ENCODE assay signal across 21 cellular contexts in genomic region chr12:131985145-131985875, GRCh38. TPM values are rescaled to one million over a fixed set of nuclear protein-coding genes. Genes with fewer than 3 reads are reported as not detected.
DNase-seq lines count a peak whose midpoint lies in the region; ATAC-seq, FAIRE-seq and TF ChIP-seq lines count a peak whose summit lies in the region.
"Had no signal": no experiment of that assay in that cellular context is flagged by ENCODE, and none has a peak within 500 bp of the region (broad histone marks: within the 10 kb centered on the region; RNA-seq: fewer than 3 reads in every experiment).

No MANE protein-coding gene starts in this region.

- POLR2A ChIA-PET in H1 (lab: Charles Lee; ENCODE audit: partially characterized antibody), result interaction anchor here (0.9 kb wide), 1 partner anchor 58 kb away, joined by 3 read pairs; no protein-coding TSS in a partner anchor

- CTCF ChIA-PET in activated CD8-positive, alpha-beta memory T cell treated with anti-CD3 and anti-CD28 coated beads, Interleukin-2, amount 10 ng/mL, durations not matched to agents 7 days and 5 days (lab: Charles Lee), result no interaction called here
- CTCF ChIA-PET in H1 (lab: Charles Lee; ENCODE audit: partially characterized antibody), result no interaction called here

- H3K23ac ChIP-seq in H1 (ENCODE audit: insufficient read length), result no peak overlapping the region

- H3K4me1 ChIP-seq in H1 (replicated peaks in 1 of 4; ENCODE audit: control insufficient read depth in 3 of 4, insufficient read depth in 4 of 4, low read length in 3 of 4) (peaks cover 4 to 15% (median 13%) of the 10 kb centered on the region in 4 experiments), lower lobe of right lung (no peaks in the 10 kb centered on the region), upper lobe of right lung (no peaks in the 10 kb centered on the region)
- H3K4me1 ChIP-seq: transverse colon had no signal

- H3K9me3 ChIP-seq in H1 (ENCODE audit: insufficient read depth in 2 of 2, low read depth in 1 of 2, low read length in 1 of 2), result no peaks in the 10 kb centered on the region
- no peaks in the 10 kb centered on the region for H3K9me3 ChIP-seq in lower lobe of right lung
- no peaks in the 10 kb centered on the region for H3K9me3 ChIP-seq in upper lobe of right lung
- H3K9me3 ChIP-seq: transverse colon had no signal

- 94% methylated on average over 27 of the region's 27 CpGs; no CpG with 5 or more reads in 1 of the 2 experiments for WGBS in H1 (ENCODE audit: extremely low coverage in 1 of 2, insufficient coverage in 1 of 2, insufficient read length in 1 of 2, insufficient replicate concordance in 2 of 2, low coverage in 1 of 2, low lambda C conversion rate in 2 of 2, missing lambda C conversion rate in 1 of 2), 2 experiments

- H2BK120ac ChIP-seq in H1 (replicated peaks; ENCODE audit: low read depth, low read length), result no peak overlapping the region

- H3K27ac ChIP-seq in H1 (ENCODE audit: low read depth, low read length), result no peak overlapping the region
- H3K27ac ChIP-seq in lower lobe of right lung, result peak overlapping the region; percentile 44
- peak overlapping the region; percentile 58 for H3K27ac ChIP-seq in upper lobe of right lung
- H3K27ac ChIP-seq: 22Rv1, coronary artery, transverse colon had no signal

- H2AFZ ChIP-seq in H1 (ENCODE audit: low read length), result no peak overlapping the region

- peaks cover 23% of the 10 kb centered on the region for H3K36me3 Mint-ChIP-seq in activated CD8-positive, alpha-beta memory T cell treated with anti-CD3 and anti-CD28 coated beads, Interleukin-2, amount 10 ng/mL, durations not matched to agents 7 days and 5 days

- no peaks in the 10 kb centered on the region for H3K79me1 ChIP-seq in H1 (ENCODE audit: low read depth, low read length)

- FAIRE-seq in H1 (lab: Jason Lieb, UNC), result no peak

- no peaks in the 10 kb centered on the region for H3K9me3 Mint-ChIP-seq in activated CD8-positive, alpha-beta memory T cell treated with anti-CD3 and anti-CD28 coated beads, Interleukin-2, amount 10 ng/mL, durations not matched to agents 7 days and 5 days (ENCODE audit: low read depth)

- no peak overlapping the region for H4K91ac ChIP-seq in H1 (replicated peaks; ENCODE audit: insufficient read length, low read length)

- no peak for TF ChIP-seq EP300 in H1 (IDR thresholded peaks at IDR 0.05; ENCODE audit: borderline replicate concordance in 1 of 2, low read depth in 2 of 2, low read length in 2 of 2)

- H3K4me3 ChIP-seq in H1 (ENCODE audit: extremely low read depth in 1 of 4, insufficient read depth in 2 of 4, low read depth in 3 of 4, low read length in 4 of 4), result no peak overlapping the region
- H3K4me3 ChIP-seq in lower lobe of right lung, result peak overlapping the region; percentile 14
- H3K4me3 ChIP-seq in upper lobe of right lung, result peak overlapping the region; percentile 25
- H3K4me3 ChIP-seq: coronary artery, transverse colon had no signal

- H2AK5ac ChIP-seq in H1 (ENCODE audit: low read depth, low read length), result no peak overlapping the region

- DNase-seq in activated CD8-positive, alpha-beta memory T cell treated with anti-CD3 and anti-CD28 coated beads, Interleukin-2, amount 10 ng/mL, durations not matched to agents 7 days and 5 days, result no peak
- DNase-seq in activated CD8-positive, alpha-beta memory T cell treated with anti-CD3 and anti-CD28 coated beads, Interleukin-2, amount 50 U/mL, for 4 hours, result no peak
- DNase-seq in H1 (ENCODE audit: low read depth in 1 of 2, low spot score in 2 of 2) (peak in 1 of 2 experiments; percentile 38), lower lobe of right lung (peak; percentile 86), upper lobe of right lung (peak; percentile 85), NCI-H146 treated with DMSO at 0.1 percent for 48 hours (lab: John Stamatoyannopoulos, UW; ENCODE audit: unreplicated experiment) (no peak)
- DNase-seq in activated CD4-positive, alpha-beta T cell treated with anti-CD3 and anti-CD28 coated beads, Interleukin-2, amount 50 U/mL, for 1 hour, result no peak
- DNase-seq: activated CD4-positive, alpha-beta T cell treated with anti-CD3 and anti-CD28 coated beads for 1 hour; activated naive CD4-positive, alpha-beta T cell; DMS153; foreskin melanocyte; NCI-H1417 treated with DMSO at 0.1 percent for 48 hours; NCI-H2227 treated with DMSO at 0.1 percent for 48 hours; NK-92 treated with Interleukin-12 subunit alpha and Interleukin-12 subunit beta, amount 100 ng/mL, for 24 hours; SHP77 treated with DMSO at 0.1 percent for 48 hours; T-helper 9 cell; transverse colon had no signal

- no peaks in the 10 kb centered on the region for H3K27me3 Mint-ChIP-seq in activated CD8-positive, alpha-beta memory T cell treated with anti-CD3 and anti-CD28 coated beads, Interleukin-2, amount 10 ng/mL, durations not matched to agents 7 days and 5 days

- H3K36me3 ChIP-seq in H1 (ENCODE audit: control insufficient read depth in 2 of 4, insufficient read depth in 4 of 4, low read length in 3 of 4) (peaks cover 4 to 51% (median 15%) of the 10 kb centered on the region in 4 experiments; a peak in 5 of 8 replicates), lower lobe of right lung (peaks cover 100% of the 10 kb centered on the region), upper lobe of right lung (peaks cover 92% of the 10 kb centered on the region)

- H3K4me1 Mint-ChIP-seq in activated CD8-positive, alpha-beta memory T cell treated with anti-CD3 and anti-CD28 coated beads, Interleukin-2, amount 10 ng/mL, durations not matched to agents 7 days and 5 days, result peaks cover 5% of the 10 kb centered on the region

- no peak for TF ChIP-seq CTCF in H1 (IDR thresholded peaks at IDR 0.05; ENCODE audit: control extremely low read depth in 1 of 3, insufficient read depth in 1 of 3, low read depth in 1 of 3, low read length in 3 of 3)
- TF ChIP-seq CTCF in lower lobe of right lung (IDR thresholded peaks at IDR 0.05), result no peak
- TF ChIP-seq CTCF in upper lobe of right lung (IDR thresholded peaks at IDR 0.05), result peak; percentile 5

- H4K8ac ChIP-seq in H1 (ENCODE audit: extremely low read depth, insufficient read depth, low read length), result no peak overlapping the region

- H3K27me3 ChIP-seq in H1 (replicated peaks in 1 of 4; ENCODE audit: control insufficient read depth in 3 of 4, extremely low read depth in 1 of 4, insufficient read depth in 3 of 4, low read length in 3 of 4) (no peaks in the 10 kb centered on the region), lower lobe of right lung (ENCODE audit: low read depth) (no peaks in the 10 kb centered on the region), upper lobe of right lung (no peaks in the 10 kb centered on the region)
- H3K27me3 ChIP-seq: transverse colon had no signal

- H2BK20ac ChIP-seq in H1 (ENCODE audit: low read length), result no peak overlapping the region

- TF ChIP-seq POLR2A in H1 (IDR thresholded peaks at IDR 0.05; ENCODE audit: control extremely low read depth in 1 of 2, low read depth in 2 of 2, low read length in 2 of 2), result no peak

- H3K79me2 ChIP-seq in H1 (ENCODE audit: control insufficient read depth in 1 of 2, insufficient read depth in 2 of 2, low read length in 2 of 2), result no peaks in the 10 kb centered on the region

- intact Hi-C loops in lower lobe of right lung (cut with DNase I) (no loop called here), upper lobe of right lung (cut with DNase I) (no loop called here)

- no peak for TF ChIP-seq RAD21 in H1 (IDR thresholded peaks at IDR 0.05 in 1 of 2, conservative IDR thresholded peaks at IDR 0.05 in 1 of 2; ENCODE audit: low read depth in 2 of 2, low read length in 2 of 2)

- H2BK15ac ChIP-seq in H1 (ENCODE audit: low read length), result no peak overlapping the region

- H3K18ac ChIP-seq in H1 (ENCODE audit: extremely low read depth, low read length), result no peak overlapping the region

- H3K4ac ChIP-seq in H1 (replicated peaks; ENCODE audit: insufficient read length, low read depth, low read length), result no peak overlapping the region

- no peak overlapping the region for H3K14ac ChIP-seq in H1 (ENCODE audit: insufficient read length)

- H3K27ac Mint-ChIP-seq in activated CD8-positive, alpha-beta memory T cell treated with anti-CD3 and anti-CD28 coated beads, Interleukin-2, amount 10 ng/mL, durations not matched to agents 7 days and 5 days, result peak overlapping the region; percentile 56

- no peak overlapping the region for H3K9ac ChIP-seq in H1 (replicated peaks in 1 of 4; ENCODE audit: extremely low read depth in 1 of 4, low read depth in 3 of 4, low read length in 3 of 4)

- H3K4me3 Mint-ChIP-seq in activated CD8-positive, alpha-beta memory T cell treated with anti-CD3 and anti-CD28 coated beads, Interleukin-2, amount 10 ng/mL, durations not matched to agents 7 days and 5 days, result no peak overlapping the region

- H3K56ac ChIP-seq in H1 (replicated peaks; ENCODE audit: insufficient read length, low read depth, low read length), result no peak overlapping the region

- no peak overlapping the region for H4K5ac ChIP-seq in H1 (ENCODE audit: insufficient read length, low read depth, low read length)

- no peaks in the 10 kb centered on the region for H4K20me1 ChIP-seq in H1 (replicated peaks in 1 of 2; ENCODE audit: control insufficient read depth in 1 of 2, insufficient read depth in 2 of 2, low read length in 2 of 2)

- no peak overlapping the region for H2BK12ac ChIP-seq in H1 (ENCODE audit: low read depth, low read length)

- H3K23me2 ChIP-seq in H1 (ENCODE audit: low read depth, low read length), result no peaks in the 10 kb centered on the region

- ATAC-seq in activated CD8-positive, alpha-beta memory T cell treated with anti-CD3 and anti-CD28 coated beads, Interleukin-2, amount 10 ng/mL, durations not matched to agents 7 days and 5 days, result no peak
- ATAC-seq in lower lobe of right lung (peak; percentile 79 to 89), upper lobe of right lung (peak; percentile 88)
- ATAC-seq in activated CD4-positive, CD25-positive, alpha-beta regulatory T cell treated with anti-CD3 and anti-CD28 coated beads, Interleukin-2, amount 50 U/mL, for 24 hours, result no peak
- ATAC-seq: left colon had no signal

- H3K4me2 ChIP-seq in H1 (ENCODE audit: insufficient read depth in 1 of 2, low read depth in 2 of 2, low read length in 2 of 2), result no peak overlapping the region

- H2BK5ac ChIP-seq in H1 (ENCODE audit: low read depth, low read length), result peak overlapping the region; percentile 44; the same call in 1 of the 2 replicates

RNA-seq across cellular contexts. Expression of gene EP400, which starts 35.6 kb away (rescaled TPM):
- 10 to 100 TPM; 54.1 to 68.0 TPM for total RNA-seq in activated CD8-positive, alpha-beta memory T cell treated with anti-CD3 and anti-CD28 coated beads, Interleukin-2, amount 10 ng/mL, durations not matched to agents 7 days and 5 days
- 69.6 and 69.7 TPM in 2 replicates for total RNA-seq in H1 (2021; fragmentation: NEBNext Ultra II Directional; extraction: Animal tissue kit (Norgen Biotek cat#: 25700))
- polyA plus RNA-seq in H1 (2011; rRNA removed), result 13.1 and 16.2 TPM in 2 replicates
- polyA plus RNA-seq in H1 (2011; cell fraction: cytosol; rRNA removed), result 9.9 TPM
- polyA plus RNA-seq in H1 (2011; cell fraction: nucleus; rRNA removed), result 43.9 TPM
- polyA plus RNA-seq in H1 (2012, experiment 1 of 2), result 41.3 to 47.5 TPM (median 44.4 TPM) in 4 replicates
- polyA plus RNA-seq in H1 (2012, experiment 2 of 2), result 14.9 TPM
- 29.6 TPM for polyA plus RNA-seq in H1 (2013, experiment 1 of 2)
- polyA plus RNA-seq in H1 (2013, experiment 2 of 2), result 24.5 TPM
- polyA minus RNA-seq in H1 (2011; rRNA and poly(A)+ RNA removed), result 22.0 and 23.0 TPM in 2 replicates
- polyA minus RNA-seq in H1 (2011; cell fraction: cytosol; rRNA and poly(A)+ RNA removed), result 27.4 TPM
- 33.5 TPM for polyA minus RNA-seq in H1 (2011; cell fraction: nucleus; rRNA and poly(A)+ RNA removed)
- total RNA-seq in lower lobe of right lung, result 46.2 TPM
- 41.4 TPM for total RNA-seq in upper lobe of right lung

RNA-seq across cellular contexts. Expression of gene PUS1, which starts 56.2 kb away (rescaled TPM):
- 10 to 100 TPM; 64.2 to 69.3 TPM for total RNA-seq in activated CD8-positive, alpha-beta memory T cell treated with anti-CD3 and anti-CD28 coated beads, Interleukin-2, amount 10 ng/mL, durations not matched to agents 7 days and 5 days
- total RNA-seq in H1 (2021; fragmentation: NEBNext Ultra II Directional; extraction: Animal tissue kit (Norgen Biotek cat#: 25700)), result 81.2 and 82.5 TPM in 2 replicates
- 48.1 and 65.7 TPM in 2 replicates for polyA plus RNA-seq in H1 (2011; rRNA removed)
- polyA plus RNA-seq in H1 (2011; cell fraction: cytosol; rRNA removed), result 74.1 TPM
- 85.2 TPM for polyA plus RNA-seq in H1 (2011; cell fraction: nucleus; rRNA removed)
- polyA plus RNA-seq in H1 (2012, experiment 1 of 2), result 57.7 to 80.3 TPM (median 73.5 TPM) in 4 replicates
- 51.6 TPM for polyA plus RNA-seq in H1 (2012, experiment 2 of 2)
- 42.1 TPM for polyA plus RNA-seq in H1 (2013, experiment 1 of 2)
- polyA plus RNA-seq in H1 (2013, experiment 2 of 2), result 42.7 TPM
- 28.4 and 37.6 TPM in 2 replicates for polyA minus RNA-seq in H1 (2011; rRNA and poly(A)+ RNA removed)
- 50.9 TPM for polyA minus RNA-seq in H1 (2011; cell fraction: cytosol; rRNA and poly(A)+ RNA removed)
- 40.6 TPM for polyA minus RNA-seq in H1 (2011; cell fraction: nucleus; rRNA and poly(A)+ RNA removed)
- total RNA-seq in lower lobe of right lung (19.1 TPM), upper lobe of right lung (19.9 TPM)

Comparison
In these comparisons a context has a peak if more than half of its experiments do, and no peak if none do; other contexts are left out.
1. ATAC-seq: peak in lower lobe of right lung (2 of 2) and upper lobe of right lung (single experiment); none in activated CD8-positive, alpha-beta memory T cell treated with anti-CD3 and anti-CD28 coated beads, Interleukin-2, amount 10 ng/mL, durations not matched to agents 7 days and 5 days (single experiment) and activated CD4-positive, CD25-positive, alpha-beta regulatory T cell treated with anti-CD3 and anti-CD28 coated beads, Interleukin-2, amount 50 U/mL, for 24 hours (0 of 2).
2. DNase-seq: peak in lower lobe of right lung (single experiment) and upper lobe of right lung (single experiment); none in activated CD8-positive, alpha-beta memory T cell treated with anti-CD3 and anti-CD28 coated beads, Interleukin-2, amount 10 ng/mL, durations not matched to agents 7 days and 5 days (single experiment), activated CD8-positive, alpha-beta memory T cell treated with anti-CD3 and anti-CD28 coated beads, Interleukin-2, amount 50 U/mL, for 4 hours (single experiment), activated CD4-positive, alpha-beta T cell treated with anti-CD3 and anti-CD28 coated beads, Interleukin-2, amount 50 U/mL, for 1 hour (single experiment) and NCI-H146 treated with DMSO at 0.1 percent for 48 hours (single experiment).
3. H3K4me3 ChIP-seq: peak in lower lobe of right lung (single experiment) and upper lobe of right lung (single experiment); none in H1 (0 of 4).